ENCODE assay signal across 8 cellular contexts in genomic region chr13:47330031-47330430, GRCh38.
"Had no signal": no experiment of that assay in that cellular context is flagged by ENCODE, and none has a peak within 500 bp of the region (broad histone marks: within the 10 kb centered on the region; RNA-seq: fewer than 3 reads in every experiment).

No MANE protein-coding gene starts in this region.

- H3K27ac ChIP-seq: GM23248 had no signal

- H3K9ac ChIP-seq: GM23248 had no signal

- H3K9me3 ChIP-seq: HAP-1 had no signal

- H2AFZ ChIP-seq: GM23248 had no signal

- H3K4me3 ChIP-seq: GM23248, HAP-1, K562 had no signal

- H3K36me3 ChIP-seq: HAP-1 had no signal

- H3K4me1 ChIP-seq: HAP-1 had no signal

- ATAC-seq: HCT116, K562 had no signal

- DNase-seq: GM23248, GOT3, H7, HFFc6, IMR-90 had no signal
